In genomic region chr11:102966011-102966410, GRCh38 we compare ENCODE assay signal across 26 cellular contexts. TPM values are rescaled to one million over a fixed set of nuclear protein-coding genes. Genes with fewer than 3 reads are reported as not detected.
"Had no signal": no experiment of that assay in that cellular context is flagged by ENCODE, and none has a peak within 500 bp of the region (broad histone marks: within the 10 kb centered on the region; RNA-seq: fewer than 3 reads in every experiment).

No MANE protein-coding gene starts in this region.

- H3K4me3 Mint-ChIP-seq: activated CD4-positive, alpha-beta T cell treated with anti-CD3 and anti-CD28 coated beads, Interleukin-2, amount 10 ng/mL, durations not matched to agents 24 days and 14 days; activated CD8-positive, alpha-beta T cell treated with anti-CD3 and anti-CD28 coated beads, Interleukin-2, amount 10 ng/mL, durations not matched to agents 7 days and 5 days; activated naive CD4-positive, alpha-beta T cell treated with anti-CD3 and anti-CD28 coated beads, Interleukin-2, amount 50 U/mL, for 24 hours; activated naive CD8-positive, alpha-beta T cell treated with anti-CD3 and anti-CD28 coated beads, Interleukin-2, amount 10 ng/mL, durations not matched to agents 7 days and 5 days; activated T-cell treated with anti-CD3 and anti-CD28 coated beads, Interleukin-2, amount 50 U/mL, for 24 hours had no signal

- H3K9me3 Mint-ChIP-seq: activated naive CD4-positive, alpha-beta T cell treated with anti-CD3 and anti-CD28 coated beads, Interleukin-2, amount 50 U/mL, for 24 hours; activated naive CD8-positive, alpha-beta T cell treated with anti-CD3 and anti-CD28 coated beads, Interleukin-2, amount 10 ng/mL, durations not matched to agents 7 days and 5 days; activated T-cell treated with anti-CD3 and anti-CD28 coated beads, Interleukin-2, amount 50 U/mL, for 24 hours; activated T-helper 2 cell treated with anti-CD3 and anti-CD28 coated beads, Interferon-gamma antibody, Interleukin-2, Interleukin-4, amounts not matched to agents 10 μg/mL and 5 μg/mL and 100 μg/mL, durations not matched to agents 14 hours and 24 hours and 36 hours had no signal

- H3K36me3 ChIP-seq: adrenal gland, brain microvascular endothelial cell, MG63 had no signal

- FAIRE-seq: TTC549 had no signal

- DNase-seq: activated CD4-positive, alpha-beta T cell treated with anti-CD3 and anti-CD28 coated beads, Interleukin-2, amount 10 ng/mL, durations not matched to agents 24 days and 14 days; activated CD4-positive, alpha-beta T cell treated with anti-CD3 and anti-CD28 coated beads, Interleukin-2, amount 50 U/mL, for 4 hours; activated CD8-positive, alpha-beta T cell treated with anti-CD3 and anti-CD28 coated beads, Interleukin-2, amount 10 ng/mL, durations not matched to agents 7 days and 5 days; activated gamma-delta T cell; activated naive CD4-positive, alpha-beta T cell treated with Interleukin-2 at 50 U/mL for 16 hours; activated naive CD8-positive, alpha-beta T cell treated with anti-CD3 and anti-CD28 coated beads, Interleukin-2, amount 10 ng/mL, durations not matched to agents 7 days and 5 days; activated T-cell treated with anti-CD3 and anti-CD28 coated beads, Interleukin-2, amount 50 U/mL, for 24 hours; adrenal gland; anterior cingulate cortex; brain microvascular endothelial cell; Karpas-422; KBM-7; MG63; NCI-H1092; NCI-H1436 treated with DMSO at 0.1 percent for 48 hours; NCI-H1694 treated with DMSO at 0.1 percent for 48 hours; NCI-H2029; NCI-H345; NCI-H524 treated with DMSO at 0.1 percent for 48 hours; Right ventricle myocardium superior had no signal

- H3K27ac ChIP-seq: adrenal gland, brain microvascular endothelial cell had no signal

- H3K27me3 ChIP-seq: adrenal gland, brain microvascular endothelial cell, MG63 had no signal

- H3K9me3 ChIP-seq: adrenal gland, MG63 had no signal

- H3K4me3 ChIP-seq: adrenal gland, MG63 had no signal

- ATAC-seq: activated CD8-positive, alpha-beta T cell treated with anti-CD3 and anti-CD28 coated beads, Interleukin-2, amount 10 ng/mL, durations not matched to agents 7 days and 5 days had no signal

- H3K36me3 Mint-ChIP-seq: activated naive CD4-positive, alpha-beta T cell treated with anti-CD3 and anti-CD28 coated beads, Interleukin-2, amount 50 U/mL, for 24 hours; activated naive CD8-positive, alpha-beta T cell treated with anti-CD3 and anti-CD28 coated beads, Interleukin-2, amount 10 ng/mL, durations not matched to agents 7 days and 5 days had no signal

- H3K27ac Mint-ChIP-seq: activated CD4-positive, alpha-beta T cell treated with anti-CD3 and anti-CD28 coated beads, Interleukin-2, amount 10 ng/mL, durations not matched to agents 24 days and 14 days; activated CD8-positive, alpha-beta T cell treated with anti-CD3 and anti-CD28 coated beads, Interleukin-2, amount 10 ng/mL, durations not matched to agents 7 days and 5 days; activated naive CD4-positive, alpha-beta T cell treated with anti-CD3 and anti-CD28 coated beads, Interleukin-2, amount 50 U/mL, for 24 hours; activated naive CD8-positive, alpha-beta T cell treated with anti-CD3 and anti-CD28 coated beads, Interleukin-2, amount 10 ng/mL, durations not matched to agents 7 days and 5 days; activated T-cell treated with anti-CD3 and anti-CD28 coated beads, Interleukin-2, amount 50 U/mL, for 24 hours; activated T-helper 2 cell treated with anti-CD3 and anti-CD28 coated beads, Interferon-gamma antibody, Interleukin-2, Interleukin-4, amounts not matched to agents 10 μg/mL and 5 μg/mL and 100 μg/mL, durations not matched to agents 14 hours and 24 hours and 36 hours had no signal

- H3K4me1 ChIP-seq: adrenal gland had no signal

- H3K4me1 Mint-ChIP-seq: activated CD4-positive, alpha-beta T cell treated with anti-CD3 and anti-CD28 coated beads, Interleukin-2, amount 10 ng/mL, durations not matched to agents 24 days and 14 days; activated naive CD4-positive, alpha-beta T cell treated with anti-CD3 and anti-CD28 coated beads, Interleukin-2, amount 50 U/mL, for 24 hours; activated naive CD8-positive, alpha-beta T cell treated with anti-CD3 and anti-CD28 coated beads, Interleukin-2, amount 10 ng/mL, durations not matched to agents 7 days and 5 days had no signal

RNA-seq across cellular contexts. Expression of gene MMP13, which starts 10.5 kb away (rescaled TPM):
- total RNA-seq: activated CD4-positive, alpha-beta T cell treated with anti-CD3 and anti-CD28 coated beads, Interleukin-2, amount 10 ng/mL, durations not matched to agents 24 days and 14 days; activated CD8-positive, alpha-beta T cell treated with anti-CD3 and anti-CD28 coated beads, Interleukin-2, amount 10 ng/mL, durations not matched to agents 7 days and 5 days; activated naive CD8-positive, alpha-beta T cell treated with anti-CD3 and anti-CD28 coated beads, Interleukin-2, amount 10 ng/mL, durations not matched to agents 7 days and 5 days; activated T-helper 2 cell treated with anti-CD3 and anti-CD28 coated beads, Interferon-gamma antibody, Interleukin-2, Interleukin-4, amounts not matched to agents 10 μg/mL and 5 μg/mL and 100 μg/mL, durations not matched to agents 14 hours and 24 hours and 36 hours; adrenal gland; cardiac septum; NCI-H460; Right ventricle myocardium superior; T-helper 2 cell treated with Interferon-gamma antibody and Interleukin-4, amounts not matched to agents 100 ng/mL and 5 ng/mL, for 36 hours had no signal
- polyA plus RNA-seq: adrenal gland had no signal
